ENCODE assay signal across 8 cellular contexts in genomic region chr12:38316391-38317129, GRCh38. TPM values are rescaled to one million over a fixed set of nuclear protein-coding genes. Genes with fewer than 3 reads are reported as not detected.
DNase-seq lines count a peak whose midpoint lies in the region; ATAC-seq and TF ChIP-seq lines count a peak whose summit lies in the region.

A gene with protein sequence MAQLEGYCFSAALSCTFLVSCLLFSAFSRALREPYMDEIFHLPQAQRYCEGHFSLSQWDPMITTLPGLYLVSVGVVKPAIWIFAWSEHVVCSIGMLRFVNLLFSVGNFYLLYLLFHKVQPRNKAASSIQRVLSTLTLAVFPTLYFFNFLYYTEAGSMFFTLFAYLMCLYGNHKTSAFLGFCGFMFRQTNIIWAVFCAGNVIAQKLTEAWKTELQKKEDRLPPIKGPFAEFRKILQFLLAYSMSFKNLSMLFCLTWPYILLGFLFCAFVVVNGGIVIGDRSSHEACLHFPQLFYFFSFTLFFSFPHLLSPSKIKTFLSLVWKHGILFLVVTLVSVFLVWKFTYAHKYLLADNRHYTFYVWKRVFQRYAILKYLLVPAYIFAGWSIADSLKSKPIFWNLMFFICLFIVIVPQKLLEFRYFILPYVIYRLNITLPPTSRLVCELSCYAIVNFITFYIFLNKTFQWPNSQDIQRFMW (plus strand): TSS chr12:38316774. CDS start chr12:38316894, 120 bp downstream.

- H3K56ac ChIP-seq in mesendoderm (ENCODE audit: low read length): peak within 1 kb of the TSS; percentile 76

- H2AK5ac ChIP-seq in mesendoderm (ENCODE audit: low read length): no peak within 1 kb of the TSS

- no peak within 1 kb of the TSS for H3K23ac ChIP-seq in mesendoderm (ENCODE audit: low read length)

- H4K8ac ChIP-seq in mesendoderm (ENCODE audit: low read depth, low read length): no peak within 1 kb of the TSS

- peak within 1 kb of the TSS; percentile 97 for H3K27ac Mint-ChIP-seq in CD8-positive, alpha-beta T cell
- peak within 1 kb of the TSS; percentile 99 for H3K27ac Mint-ChIP-seq in effector memory CD8-positive, alpha-beta T cell

- H3K4me1 ChIP-seq in CD8-positive, alpha-beta T cell (ENCODE audit: insufficient read depth, low read length): peaks cover 26% of the 10 kb centered on the region
- no peaks in the 10 kb centered on the region for H3K4me1 ChIP-seq in mesendoderm (ENCODE audit: control insufficient read depth, low read depth, low read length)

- peak within 1 kb of the TSS; percentile 46 for H3K4me2 ChIP-seq in mesendoderm (ENCODE audit: low read length)

- no peak within 1 kb of the TSS for H2BK15ac ChIP-seq in mesendoderm (replicated peaks; ENCODE audit: low read depth)

- peak; percentile 85 to 94 (median 91) for DNase-seq in CD8-positive, alpha-beta T cell
- DNase-seq in HL-60 (ENCODE audit: low read depth in 1 of 2, low spot score in 1 of 2) (peak; percentile 80 to 95), NOMO-1 (lab: John Stamatoyannopoulos, UW; ENCODE audit: unreplicated experiment in 2 of 2) (peak; percentile 89 to 93), mesendoderm (peak; percentile 97)
- DNase-seq in activated CD8-positive, alpha-beta memory T cell treated with anti-CD3 and anti-CD28 coated beads for 4 hours (ENCODE audit: low read depth in 2 of 2): peak; percentile 85 to 88
- peak; percentile 92 to 97 (median 94) for DNase-seq in effector memory CD8-positive, alpha-beta T cell
- DNase-seq in stimulated activated CD8-positive, alpha-beta memory T cell treated with anti-CD3 and anti-CD28 coated beads, Interleukin-15, amount 100 ng/mL, for 1 hour (ENCODE audit: low read depth): peak; percentile 83

- TF ChIP-seq CTCF in CD8-positive, alpha-beta T cell (IDR thresholded peaks at IDR 0.05): peak; percentile 70
- peak; percentile 9 for TF ChIP-seq CTCF in HL-60 (IDR thresholded peaks at IDR 0.05; ENCODE audit: insufficient read depth, low read length)

- H3K36me3 Mint-ChIP-seq in CD8-positive, alpha-beta T cell: peaks cover 20% of the 10 kb centered on the region
- peaks cover 13% of the 10 kb centered on the region for H3K36me3 Mint-ChIP-seq in effector memory CD8-positive, alpha-beta T cell (ENCODE audit: insufficient read depth)

- no peaks in the 10 kb centered on the region for H3K79me2 ChIP-seq in mesendoderm (ENCODE audit: control insufficient read depth, insufficient read depth, low read length)

- no peaks in the 10 kb centered on the region for H3K27me3 ChIP-seq in CD8-positive, alpha-beta T cell (ENCODE audit: insufficient read depth, low read length)
- H3K27me3 ChIP-seq in HL-60 (ENCODE audit: insufficient read depth, poor library complexity, severe bottlenecking) (no peaks in the 10 kb centered on the region), mesendoderm (ENCODE audit: insufficient read depth, low read length, poor library complexity) (no peaks in the 10 kb centered on the region)

- no peaks in the 10 kb centered on the region for H3K36me3 ChIP-seq in CD8-positive, alpha-beta T cell (ENCODE audit: insufficient read depth, low read length)
- no peaks in the 10 kb centered on the region for H3K36me3 ChIP-seq in mesendoderm (ENCODE audit: control insufficient read depth, insufficient read depth, low read length)

- ATAC-seq in CD8-positive, alpha-beta T cell: peak; percentile 95
- peak; percentile 100 for ATAC-seq in GM19455 (IDR thresholded peaks at IDR 0.05; ENCODE audit: unreplicated experiment)
- peak; percentile 98 for ATAC-seq in effector memory CD8-positive, alpha-beta T cell (replicated peaks)

- peak within 1 kb of the TSS; percentile 88 for H3K4me3 Mint-ChIP-seq in CD8-positive, alpha-beta T cell
- peak within 1 kb of the TSS; percentile 90 to 93 for H3K4me3 Mint-ChIP-seq in effector memory CD8-positive, alpha-beta T cell

- POLR2A ChIA-PET in CD8-positive, alpha-beta T cell (lab: Charles Lee): interaction anchor here (0.7 kb wide), 1 partner anchor 27 kb away, joined by 3 read pairs; no protein-coding TSS in a partner anchor

- no peak within 1 kb of the TSS for H3K4ac ChIP-seq in mesendoderm (ENCODE audit: low read depth, low read length)

- H3K9ac ChIP-seq in mesendoderm (ENCODE audit: low read length): peak within 1 kb of the TSS; percentile 71

- CTCF ChIA-PET in CD8-positive, alpha-beta T cell (lab: Charles Lee): interaction anchor here (1.3 to 1.6 kb wide), 5 partner anchors 9 to 1789 kb away, joined by 3 to 11 read pairs (median 5); partner anchors contain the start of gene SLC2A13

- no peak within 1 kb of the TSS for H4K5ac ChIP-seq in mesendoderm (ENCODE audit: low read length)

- H3K9me3 Mint-ChIP-seq in CD8-positive, alpha-beta T cell: no peaks in the 10 kb centered on the region
- no peaks in the 10 kb centered on the region for H3K9me3 Mint-ChIP-seq in effector memory CD8-positive, alpha-beta T cell

- H3K27ac ChIP-seq in CD8-positive, alpha-beta T cell (ENCODE audit: low read depth, low read length): peak within 1 kb of the TSS; percentile 85
- H3K27ac ChIP-seq in HL-60 (replicated peaks): peak within 1 kb of the TSS; percentile 85
- H3K27ac ChIP-seq in mesendoderm (ENCODE audit: low read depth, low read length): peak within 1 kb of the TSS; percentile 66

- H3K4me1 Mint-ChIP-seq in CD8-positive, alpha-beta T cell (ENCODE audit: low read depth): peaks cover 27% of the 10 kb centered on the region
- peaks cover 8 to 15% of the 10 kb centered on the region in 2 donors for H3K4me1 Mint-ChIP-seq in effector memory CD8-positive, alpha-beta T cell (ENCODE audit: low read depth in 2 of 2)

- no peak within 1 kb of the TSS for H2BK5ac ChIP-seq in mesendoderm (ENCODE audit: low read length)

- H3K4me3 ChIP-seq in CD8-positive, alpha-beta T cell (ENCODE audit: low read depth, low read length): peak within 1 kb of the TSS; percentile 69
- peak within 1 kb of the TSS; percentile 72 for H3K4me3 ChIP-seq in HL-60 (replicated peaks; ENCODE audit: insufficient read depth, low read length)
- peak within 1 kb of the TSS; percentile 70 for H3K4me3 ChIP-seq in mesendoderm (ENCODE audit: low read length)

- H2BK120ac ChIP-seq in mesendoderm (ENCODE audit: low read depth, low read length): no peak within 1 kb of the TSS

- intact Hi-C loops in CD8-positive, alpha-beta T cell (cut with DNase I, micrococcal nuclease): loop anchor here (1.0 to 5.0 kb wide), 5 partner anchors 12 to 1790 kb away; partner anchors contain the start of genes ABCD2 (in 1 of the 2), CPNE8 (in 1 of the 2) and SLC2A13 (in 1 of the 2)

- peak within 1 kb of the TSS; percentile 70 for H3K18ac ChIP-seq in mesendoderm (ENCODE audit: low read length)

- no peaks in the 10 kb centered on the region for H3K27me3 Mint-ChIP-seq in CD8-positive, alpha-beta T cell (ENCODE audit: low read depth)
- H3K27me3 Mint-ChIP-seq in effector memory CD8-positive, alpha-beta T cell: no peaks in the 10 kb centered on the region

- no peaks in the 10 kb centered on the region for H3K9me3 ChIP-seq in CD8-positive, alpha-beta T cell (ENCODE audit: low read length)

- WGBS in mesendoderm (ENCODE audit: extremely low coverage, insufficient coverage, low lambda C conversion rate): no CpG with 5 or more reads among the region's 42 CpGs

- no peaks in the 10 kb centered on the region for H3K79me1 ChIP-seq in mesendoderm (ENCODE audit: low read length)

RNA-seq across cellular contexts. Expression of the gene that starts here (rescaled TPM):
- 10 to 100 TPM in 1 of 2 experiments, 1 to 10 TPM in 1; 7.2 to 10.3 TPM for total RNA-seq in CD8-positive, alpha-beta T cell
- polyA plus RNA-seq in mesendoderm (2013, experiment 1 of 2): 1.9 TPM
- 1.3 TPM for polyA plus RNA-seq in mesendoderm (2013, experiment 2 of 2)

Comparison
In these comparisons a context has a peak if more than half of its experiments do, and no peak if none do; other contexts are left out.
1. Peak in every context shown above with its lines: DNase-seq, ATAC-seq, H3K4me3 ChIP-seq and H3K27ac ChIP-seq.